ENCODE assay signal across 8 cellular contexts in genomic region chr17:21042434-21043295, GRCh38. TPM values are rescaled to one million over a fixed set of nuclear protein-coding genes. Genes with fewer than 3 reads are reported as not detected.
A peak's percentile ranks its signal among the peaks of the same experiment; 100 is the strongest.
DNase-seq lines count a peak whose midpoint lies in the region; ATAC-seq, FAIRE-seq and TF ChIP-seq lines count a peak whose summit lies in the region.

Gene USP22 (minus strand): TSS chr17:21043011. CDS start chr17:21042835, 176 bp downstream.

- WGBS in pancreas, 2 donors = 0 to 1% methylated on average over 35 to 87 of the region's 91 CpGs

- intact Hi-C loops in activated T-helper 2 cell treated with anti-CD3 and anti-CD28 coated beads, Interferon-gamma antibody, Interleukin-2, Interleukin-4, amounts not matched to agents 10 μg/mL and 5 μg/mL and 100 μg/mL, durations not matched to agents 14 hours and 24 hours and 36 hours (cut with micrococcal nuclease) = loop anchor here (1.0 to 2.0 kb wide), 6 partner anchors 8 to 246 kb away; partner anchors contain the start of genes DHRS7B, MAP2K3 and TMEM11
- intact Hi-C loops in Right ventricle myocardium superior (cut with DNase I) = loop anchor here (10.0 kb wide), 1 partner anchor 242 kb away; the partner anchor contains the start of gene MAP2K3
- intact Hi-C loops in pancreas (cut with DNase I) = no loop called here

- TF ChIP-seq CTCF in AG10803 (conservative IDR thresholded peaks at IDR 0.05; ENCODE audit: low read length) (no peak), pancreas (IDR thresholded peaks at IDR 0.05) (no peak)

- peak within 1 kb of the TSS; percentile 97 for H3K27ac Mint-ChIP-seq in activated T-helper 2 cell treated with anti-CD3 and anti-CD28 coated beads, Interferon-gamma antibody, Interleukin-2, Interleukin-4, amounts not matched to agents 10 μg/mL and 5 μg/mL and 100 μg/mL, durations not matched to agents 14 hours and 24 hours and 36 hours

- no peak for FAIRE-seq in pancreas (lab: Jason Lieb, UNC)

- H3K36me3 ChIP-seq in pancreas = no peaks in the 10 kb centered on the region

- no peaks in the 10 kb centered on the region for H3K9me3 Mint-ChIP-seq in activated T-helper 2 cell treated with anti-CD3 and anti-CD28 coated beads, Interferon-gamma antibody, Interleukin-2, Interleukin-4, amounts not matched to agents 10 μg/mL and 5 μg/mL and 100 μg/mL, durations not matched to agents 14 hours and 24 hours and 36 hours

- no peaks in the 10 kb centered on the region for H3K27me3 Mint-ChIP-seq in activated T-helper 2 cell treated with anti-CD3 and anti-CD28 coated beads, Interferon-gamma antibody, Interleukin-2, Interleukin-4, amounts not matched to agents 10 μg/mL and 5 μg/mL and 100 μg/mL, durations not matched to agents 14 hours and 24 hours and 36 hours (ENCODE audit: low read depth)

- DNase-seq in AG10803 (ENCODE audit: low read depth) = no peak
- DNase-seq in NCI-H748 treated with DMSO at 0.1 percent for 48 hours (lab: John Stamatoyannopoulos, UW) = peak; percentile 99
- DNase-seq in activated T-helper 2 cell treated with anti-CD3 and anti-CD28 coated beads, Interferon-gamma antibody, Interleukin-2, Interleukin-4, amounts not matched to agents 10 μg/mL and 5 μg/mL and 100 μg/mL, durations not matched to agents 14 hours and 24 hours and 36 hours (ENCODE audit: low spot score) = no peak
- no peak for DNase-seq in Right ventricle myocardium superior
- DNase-seq in pancreas = peak in 1 of 6 donors; percentile 95
- DNase-seq in amniotic stem cell (lab: John Stamatoyannopoulos, UW) = no peak

- no peaks in the 10 kb centered on the region for H3K27me3 ChIP-seq in pancreas

- ATAC-seq in GM18511 (IDR thresholded peaks at IDR 0.05; ENCODE audit: unreplicated experiment) (peak; percentile 62), HG02885 (IDR thresholded peaks at IDR 0.05; ENCODE audit: poor library complexity, unreplicated experiment) (peak; percentile 63), Right ventricle myocardium superior (ENCODE audit: poor library complexity) (peak; percentile 69), pancreas (peak; percentile 57 to 77 (median 67))

- peaks cover 18% of the 10 kb centered on the region for H3K4me1 Mint-ChIP-seq in activated T-helper 2 cell treated with anti-CD3 and anti-CD28 coated beads, Interferon-gamma antibody, Interleukin-2, Interleukin-4, amounts not matched to agents 10 μg/mL and 5 μg/mL and 100 μg/mL, durations not matched to agents 14 hours and 24 hours and 36 hours (ENCODE audit: low read depth)

- peak within 1 kb of the TSS; percentile 100 for H3K4me3 Mint-ChIP-seq in activated T-helper 2 cell treated with anti-CD3 and anti-CD28 coated beads, Interferon-gamma antibody, Interleukin-2, Interleukin-4, amounts not matched to agents 10 μg/mL and 5 μg/mL and 100 μg/mL, durations not matched to agents 14 hours and 24 hours and 36 hours (ENCODE audit: low read depth)

- H3K4me3 ChIP-seq in AG10803 (ENCODE audit: low read length) (peak within 1 kb of the TSS; percentile 84), pancreas (peak within 1 kb of the TSS; percentile 89 to 100 (median 94))

- peaks cover 19% of the 10 kb centered on the region for H3K36me3 Mint-ChIP-seq in activated T-helper 2 cell treated with anti-CD3 and anti-CD28 coated beads, Interferon-gamma antibody, Interleukin-2, Interleukin-4, amounts not matched to agents 10 μg/mL and 5 μg/mL and 100 μg/mL, durations not matched to agents 14 hours and 24 hours and 36 hours (ENCODE audit: low read depth)

- H3K27ac ChIP-seq in pancreas = peak within 1 kb of the TSS; percentile 92 to 100 (median 99)

- H3K9me3 ChIP-seq in pancreas = no peaks in the 10 kb centered on the region

- H3K4me1 ChIP-seq in pancreas = peaks cover 0 to 24% (median 16%) of the 10 kb centered on the region in 3 donors

RNA-seq across cellular contexts. Expression of gene USP22, which starts in this region (rescaled TPM):
- 147 and 167 TPM in 2 replicates for total RNA-seq in activated T-helper 2 cell treated with anti-CD3 and anti-CD28 coated beads, Interferon-gamma antibody, Interleukin-2, Interleukin-4, amounts not matched to agents 10 μg/mL and 5 μg/mL and 100 μg/mL, durations not matched to agents 14 hours and 24 hours and 36 hours
- 139 TPM for total RNA-seq in Right ventricle myocardium superior
- 100 to 1,000 TPM in 1 of 6 donors, 10 to 100 TPM in 5; 65.6 to 102 (median 78.0) TPM for total RNA-seq in pancreas
- polyA plus RNA-seq in pancreas = 10 to 100 TPM; 22.7 to 35.5 TPM

Comparison
In these comparisons a context has a peak if more than half of its experiments do, and no peak if none do; other contexts are left out.
1. intact Hi-C loops: an anchor here in activated T-helper 2 cell treated with anti-CD3 and anti-CD28 coated beads, Interferon-gamma antibody, Interleukin-2, Interleukin-4, amounts not matched to agents 10 μg/mL and 5 μg/mL and 100 μg/mL, durations not matched to agents 14 hours and 24 hours and 36 hours (1.0 to 2.0 kb wide) and Right ventricle myocardium superior (10.0 kb wide); none called in pancreas.